Comparison of ENCODE assay signal across 11 cellular contexts in genomic region chr14:79543966-79544365, GRCh38.
DNase-seq lines count a peak whose midpoint lies in the region; ATAC-seq, FAIRE-seq and TF ChIP-seq lines count a peak whose summit lies in the region.
"Had no signal": no experiment of that assay in that cellular context is flagged by ENCODE, and none has a peak within 500 bp of the region (broad histone marks: within the 10 kb centered on the region; RNA-seq: fewer than 3 reads in every experiment).

No MANE protein-coding gene starts in this region.

- TF ChIP-seq CTCF in 22Rv1 (IDR thresholded peaks at IDR 0.05) (peak; percentile 68), WTC11 (IDR thresholded peaks at IDR 0.05) (peak; percentile 71; the same call in 1 of the 2 replicates), pancreas (IDR thresholded peaks at IDR 0.05) (peak in 1 of 4 donors; percentile 14)

- no peaks in the 10 kb centered on the region; the same call in 1 of the 2 replicates for H3K27me3 Mint-ChIP-seq in WTC11 (ENCODE audit: low read depth)
- H3K27me3 Mint-ChIP-seq: CD4-positive, alpha-beta memory T cell; IgD-negative memory B cell had no signal

- H3K27me3 ChIP-seq in GM23248 (replicated peaks; ENCODE audit: insufficient read depth) = no peaks in the 10 kb centered on the region
- no peaks in the 10 kb centered on the region for H3K27me3 ChIP-seq in pancreas

- no peaks in the 10 kb centered on the region for H3K79me2 ChIP-seq in GM23248 (ENCODE audit: insufficient read depth)

- intact Hi-C loops in pancreas (cut with DNase I) = no loop called here

- H3K36me3 ChIP-seq in GM23248 (ENCODE audit: low read depth) (no peaks in the 10 kb centered on the region), pancreas (no peaks in the 10 kb centered on the region)

- peaks cover 34% of the 10 kb centered on the region for H3K9me3 Mint-ChIP-seq in WTC11

- peak; percentile 86 for ATAC-seq in WTC11
- ATAC-seq in pancreas = no peak

- no peak overlapping the region for H3K27ac Mint-ChIP-seq in WTC11
- H3K27ac Mint-ChIP-seq: CD4-positive, alpha-beta memory T cell; IgD-negative memory B cell had no signal

- CTCF ChIA-PET in WTC11 (lab: Charles Lee) = interaction anchor here (0.6 to 2.4 kb wide), 13 partner anchors 9 to 610 kb away, joined by 3 to 15 read pairs (median 4); no protein-coding TSS in a partner anchor

- 0 out of 2 replicates have a peak, but pooled peaks cover 5% of the 10 kb centered on the region for H3F3A ChIP-seq in GM23248 (ENCODE audit: insufficient read depth)

- H3K36me3 Mint-ChIP-seq in WTC11 = 0 out of 2 replicates have a peak, but pooled peaks cover 4% of the 10 kb centered on the region
- H3K36me3 Mint-ChIP-seq: CD4-positive, alpha-beta memory T cell; IgD-negative memory B cell had no signal

- WGBS in GM23248 (ENCODE audit: low coverage in 1 of 2, low lambda C conversion rate in 2 of 2, missing lambda C conversion rate in 2 of 2), 2 experiments = 31 to 33% methylated on average over 6 of the region's 6 CpGs
- WGBS in pancreas, 2 donors = 70 to 78% methylated on average over 6 of the region's 6 CpGs

- H3K4me3 ChIP-seq in GM23248 (no peak overlapping the region), pancreas (no peak overlapping the region)

- no peak overlapping the region for H3K4me3 Mint-ChIP-seq in WTC11
- H3K4me3 Mint-ChIP-seq: CD4-positive, alpha-beta memory T cell; IgD-negative memory B cell had no signal

- no peak for FAIRE-seq in pancreas (lab: Jason Lieb, UNC)

- H3K9me3 ChIP-seq in GM23248 (ENCODE audit: low read depth) (no peaks in the 10 kb centered on the region), pancreas (no peaks in the 10 kb centered on the region)

- no peaks in the 10 kb centered on the region for H3K4me1 ChIP-seq in GM23248 (ENCODE audit: insufficient read depth)
- H3K4me1 ChIP-seq in pancreas = peaks cover 0 to 4% (median 0%) of the 10 kb centered on the region in 3 donors

- no peak overlapping the region for H3K9ac ChIP-seq in GM23248

- POLR2A ChIA-PET in WTC11 (lab: Charles Lee) = interaction anchor here (0.8 kb wide), 1 partner anchor 9 kb away, joined by 3 read pairs; no protein-coding TSS in a partner anchor

- in situ Hi-C loops in GM23248 (cut with MboI) = no loop called here

- peak; percentile 44 for DNase-seq in GM23248
- DNase-seq in WTC11 (ENCODE audit: low spot score) = peak; percentile 38
- peak; percentile 45 for DNase-seq in iPS DF 19.7 (ENCODE audit: low read depth, low spot score)
- no peak for DNase-seq in occipital lobe (lab: John Stamatoyannopoulos, UW)
- DNase-seq in activated CD4-positive, alpha-beta T cell treated with anti-CD3 and anti-CD28 coated beads for 4 hours = no peak
- DNase-seq in NK-92 treated with Interleukin-12 subunit alpha and Interleukin-12 subunit beta, amount 100 ng/mL, for 24 hours (lab: John Stamatoyannopoulos, UW) = no peak
- DNase-seq in pancreas = no peak
- DNase-seq: activated effector memory CD4-positive, alpha-beta T cell treated with anti-CD3 and anti-CD28 coated beads, Interleukin-2, amount 50 U/mL, for 16 hours; CD4-positive, alpha-beta memory T cell had no signal

- H4K20me1 ChIP-seq in GM23248 (ENCODE audit: insufficient read depth) = no peaks in the 10 kb centered on the region

- H3K4me2 ChIP-seq in GM23248 (ENCODE audit: unreplicated experiment) = no peak overlapping the region

- peaks cover 14% of the 10 kb centered on the region for H3K4me1 Mint-ChIP-seq in WTC11
- H3K4me1 Mint-ChIP-seq: CD4-positive, alpha-beta memory T cell; IgD-negative memory B cell had no signal

- no peak overlapping the region for H3K27ac ChIP-seq in 22Rv1
- H3K27ac ChIP-seq in GM23248 = no peak overlapping the region
- H3K27ac ChIP-seq in pancreas = no peak overlapping the region

- H3K9me2 ChIP-seq in GM23248 (ENCODE audit: insufficient read depth) = no peaks in the 10 kb centered on the region

- H2AFZ ChIP-seq in GM23248 = no peak overlapping the region

TF ChIP-seq in WTC11, 78 proteins besides CTCF, POLR2A, EP300 and RAD21:
- TF ChIP-seq ZNF396 (CRISPR knock-in tag; IDR thresholded peaks at IDR 0.05; ENCODE audit: borderline replicate concordance) (no peak), STAT6 (CRISPR knock-in tag; conservative IDR thresholded peaks at IDR 0.05; ENCODE audit: low read depth) (no peak), TEAD4 (CRISPR knock-in tag; IDR thresholded peaks at IDR 0.05) (no peak)

Comparison
In these comparisons a context has a peak if more than half of its experiments do, and no peak if none do; other contexts are left out.
1. DNase-seq: peak in GM23248 (single experiment), WTC11 (single experiment) and iPS DF 19.7 (single experiment); none in occipital lobe (single experiment), activated CD4-positive, alpha-beta T cell treated with anti-CD3 and anti-CD28 coated beads for 4 hours (0 of 2), NK-92 treated with Interleukin-12 subunit alpha and Interleukin-12 subunit beta, amount 100 ng/mL, for 24 hours (single experiment) and pancreas (0 of 6).